9 cellular contexts compared by ENCODE assay signal in genomic region chr21:40210251-40210650, GRCh38.
"Had no signal": no experiment of that assay in that cellular context is flagged by ENCODE, and none has a peak within 500 bp of the region (broad histone marks: within the 10 kb centered on the region; RNA-seq: fewer than 3 reads in every experiment).

No MANE protein-coding gene starts in this region.

- H3K36me3 ChIP-seq: HAP-1 had no signal

- H3K9me3 ChIP-seq: HAP-1 had no signal

- H3K4me2 ChIP-seq: GM23338 had no signal

- H3K4me3 ChIP-seq: GM23248, GM23338, HAP-1 had no signal

- H3K27ac ChIP-seq: GM23248 had no signal

- H3K4me1 Mint-ChIP-seq: GM23338, H9 had no signal

- H3K4me3 Mint-ChIP-seq: GM23338, H9, HFFc6 had no signal

- H2AFZ ChIP-seq: GM23248, GM23338 had no signal

- ATAC-seq: GM23338, HCT116 had no signal

- H3K4me1 ChIP-seq: HAP-1 had no signal

- H3K9me3 Mint-ChIP-seq: H9 had no signal

- H3K27ac Mint-ChIP-seq: GM23338, H9, HFFc6 had no signal

- DNase-seq: GM23248, GOT3, H7, H9, HCEC 1CT, HFFc6 had no signal

- H3K9ac ChIP-seq: GM23248 had no signal
